In genomic region chr3:4501991-4502390, GRCh38 we compare ENCODE assay signal across 20 cellular contexts.
"Had no signal": no experiment of that assay in that cellular context is flagged by ENCODE, and none has a peak within 500 bp of the region (broad histone marks: within the 10 kb centered on the region; RNA-seq: fewer than 3 reads in every experiment).

No MANE protein-coding gene starts in this region.

- H3K9me3 ChIP-seq: prostate gland, right atrium auricular region, SK-N-SH, tibial nerve had no signal

- H3K4me1 Mint-ChIP-seq: neural crest cell had no signal

- H3K27me3 ChIP-seq: cardiac muscle cell, right atrium auricular region, tibial nerve had no signal

- H3K9me3 Mint-ChIP-seq: activated naive CD4-positive, alpha-beta T cell treated with anti-CD3 and anti-CD28 coated beads, Interleukin-2, amount 50 U/mL, for 72 hours; activated T-cell treated with anti-CD3 and anti-CD28 coated beads, Interleukin-2, amount 50 U/mL, for 72 hours; effector memory CD8-positive, alpha-beta T cell; mesothelial cell of epicardium; neural crest cell; stimulated activated naive CD8-positive, alpha-beta T cell treated with anti-CD3 and anti-CD28 coated beads, Interleukin-15, Interleukin-2, amounts not matched to agents 100 ng/mL and 50 ng/mL, for 24 hours; T-helper 2 cell treated with Interferon-gamma antibody and Interleukin-4, amounts not matched to agents 5 μg/mL and 100 μg/mL, for 36 hours had no signal

- H3K4me3 ChIP-seq: cardiac muscle cell, lung, prostate gland, right atrium auricular region, tibial nerve had no signal

- H3K4me2 ChIP-seq: SK-N-SH had no signal

- DNase-seq: activated CD4-positive, alpha-beta T cell treated with anti-CD3 and anti-CD28 coated beads, Interleukin-2, amount 50 U/mL, for 1 hour; activated effector memory CD4-positive, alpha-beta T cell treated with anti-CD3 and anti-CD28 coated beads, Interleukin-2, amount 50 U/mL, for 16 hours; activated T-cell treated with anti-CD3 and anti-CD28 coated beads, Interleukin-2, amount 50 U/mL, for 72 hours; amniotic stem cell; dermis blood vessel endothelial cell; effector memory CD8-positive, alpha-beta T cell; foreskin fibroblast; left cardiac atrium; SK-N-SH; stimulated activated CD4-positive, alpha-beta T cell treated with anti-CD3 and anti-CD28 coated beads, Interleukin-2, amount 100 ng/mL, for 24 hours had no signal

- H3K9ac ChIP-seq: SK-N-SH had no signal

- H3K27ac Mint-ChIP-seq: activated naive CD4-positive, alpha-beta T cell treated with anti-CD3 and anti-CD28 coated beads, Interleukin-2, amount 50 U/mL, for 72 hours; activated T-cell treated with anti-CD3 and anti-CD28 coated beads, Interleukin-2, amount 50 U/mL, for 72 hours; mesothelial cell of epicardium; stimulated activated naive CD8-positive, alpha-beta T cell treated with anti-CD3 and anti-CD28 coated beads, Interleukin-15, Interleukin-2, amounts not matched to agents 100 ng/mL and 50 ng/mL, for 24 hours; T-helper 2 cell treated with Interferon-gamma antibody and Interleukin-4, amounts not matched to agents 5 μg/mL and 100 μg/mL, for 36 hours had no signal

- H3K36me3 ChIP-seq: cardiac muscle cell, prostate gland, tibial nerve had no signal

- H3K36me3 Mint-ChIP-seq: activated naive CD4-positive, alpha-beta T cell treated with anti-CD3 and anti-CD28 coated beads, Interleukin-2, amount 50 U/mL, for 72 hours; mesothelial cell of epicardium had no signal

- H3K27ac ChIP-seq: cardiac muscle cell, prostate gland, right atrium auricular region, tibial nerve had no signal

- ATAC-seq: activated naive CD4-positive, alpha-beta T cell treated with anti-CD3 and anti-CD28 coated beads, Interleukin-2, amount 50 U/mL, for 72 hours; activated T-cell treated with anti-CD3 and anti-CD28 coated beads, Interleukin-2, amount 50 U/mL, for 72 hours; effector memory CD8-positive, alpha-beta T cell; left cardiac atrium had no signal

- H3K27me3 Mint-ChIP-seq: effector memory CD8-positive, alpha-beta T cell; stimulated activated naive CD8-positive, alpha-beta T cell treated with anti-CD3 and anti-CD28 coated beads, Interleukin-15, Interleukin-2, amounts not matched to agents 100 ng/mL and 50 ng/mL, for 24 hours had no signal

- H3K4me3 Mint-ChIP-seq: activated T-cell treated with anti-CD3 and anti-CD28 coated beads, Interleukin-2, amount 50 U/mL, for 72 hours; effector memory CD8-positive, alpha-beta T cell; mesothelial cell of epicardium; neural crest cell; stimulated activated naive CD8-positive, alpha-beta T cell treated with anti-CD3 and anti-CD28 coated beads, Interleukin-15, Interleukin-2, amounts not matched to agents 100 ng/mL and 50 ng/mL, for 24 hours; T-helper 2 cell treated with Interferon-gamma antibody and Interleukin-4, amounts not matched to agents 5 μg/mL and 100 μg/mL, for 36 hours had no signal
